ENCODE assay signal across 1 cellular context in genomic region chr11:207213-208176, GRCh38.
TF ChIP-seq lines count a peak whose summit lies in the region.

BET1L (minus strand) TSS chr11:207399; CDS start chr11:207321, 78 bp downstream.
RIC8A (plus strand) TSS chr11:207708; CDS start chr11:208855, 1,147 bp downstream.

TF ChIP-seq in HepG2, 621 proteins besides CTCF, POLR2A, EP300 and RAD21 (continued from another document and continues in another):
- TF ChIP-seq ZFP41 (CRISPR knock-in tag; IDR thresholded peaks at IDR 0.05; ENCODE audit: borderline replicate concordance) = no peak
- TF ChIP-seq ZNF292 (CRISPR knock-in tag; IDR thresholded peaks at IDR 0.05; ENCODE audit: borderline replicate concordance, low read depth) = no peak
- TF ChIP-seq MTF1 (CRISPR knock-in tag; IDR thresholded peaks at IDR 0.05) = no peak
- TF ChIP-seq KLF13 (CRISPR knock-in tag; IDR thresholded peaks at IDR 0.05) = no peak
- TF ChIP-seq ZSCAN29 (CRISPR knock-in tag; conservative IDR thresholded peaks at IDR 0.05) = peak; percentile 90
- TF ChIP-seq CBX2 (IDR thresholded peaks at IDR 0.05; ENCODE audit: low read depth, low read length) = no peak
- TF ChIP-seq CBX2 (CRISPR knock-in tag; IDR thresholded peaks at IDR 0.05; ENCODE audit: low read depth) = no peak
- TF ChIP-seq RFX5 (IDR thresholded peaks at IDR 0.05; ENCODE audit: low read depth, low read length) = no peak
- peak; percentile 97 for TF ChIP-seq IRF9 (CRISPR knock-in tag; IDR thresholded peaks at IDR 0.05; ENCODE audit: borderline replicate concordance)
- TF ChIP-seq STAG1 (CRISPR knock-in tag; IDR thresholded peaks at IDR 0.05) = no peak
- TF ChIP-seq ZNF546 (CRISPR knock-in tag; conservative IDR thresholded peaks at IDR 0.05) = 0 out of 2 replicates have a peak, but pooled peaks have one; percentile 66
- TF ChIP-seq IRF2 (CRISPR knock-in tag; IDR thresholded peaks at IDR 0.05) = peak; percentile 21; the same call in 1 of the 2 replicates
- no peak for TF ChIP-seq GPN1 (CRISPR knock-in tag; IDR thresholded peaks at IDR 0.05; ENCODE audit: borderline replicate concordance)
- no peak for TF ChIP-seq TFE3 (CRISPR knock-in tag; IDR thresholded peaks at IDR 0.05)
- 0 out of 2 replicates have a peak, but pooled peaks have one; percentile 28 for TF ChIP-seq ZBTB3 (CRISPR knock-in tag; IDR thresholded peaks at IDR 0.05; ENCODE audit: borderline replicate concordance, low read depth)
- TF ChIP-seq ZBTB37 (CRISPR knock-in tag; IDR thresholded peaks at IDR 0.05) = no peak
- no peak for TF ChIP-seq BCLAF1 (IDR thresholded peaks at IDR 0.05)
- no peak for TF ChIP-seq ZNF256 (CRISPR knock-in tag; conservative IDR thresholded peaks at IDR 0.05)
- peak; percentile 35; the same call in 1 of the 2 replicates for TF ChIP-seq MEIS2 (CRISPR knock-in tag; IDR thresholded peaks at IDR 0.05)
- 0 out of 2 replicates have a peak, but pooled peaks have one; percentile 73 for TF ChIP-seq ZNF337 (CRISPR knock-in tag; IDR thresholded peaks at IDR 0.05; ENCODE audit: borderline replicate concordance, low read depth)
- TF ChIP-seq ZNF253 (CRISPR knock-in tag; IDR thresholded peaks at IDR 0.05; ENCODE audit: borderline replicate concordance) = peak; percentile 57; the same call in 1 of the 2 replicates
- no peak for TF ChIP-seq PCBP2 (optimal IDR thresholded peaks at IDR 0.05; ENCODE audit: low read depth, low read length, poor library complexity, severe bottlenecking)
- TF ChIP-seq ZKSCAN1 (IDR thresholded peaks at IDR 0.05; ENCODE audit: low read length) = no peak
- no peak for TF ChIP-seq SIX4 (CRISPR knock-in tag; IDR thresholded peaks at IDR 0.05)
- TF ChIP-seq SIX1 (CRISPR knock-in tag; IDR thresholded peaks at IDR 0.05; ENCODE audit: borderline replicate concordance) = no peak
- TF ChIP-seq ZNF224 (CRISPR knock-in tag; IDR thresholded peaks at IDR 0.05) = no peak; the same call in 1 of the 2 replicates
- peak; percentile 45 for TF ChIP-seq SKI (IDR thresholded peaks at IDR 0.05; ENCODE audit: partially characterized antibody)
- no peak for TF ChIP-seq HNF1A (IDR thresholded peaks at IDR 0.05; ENCODE audit: low read depth)
- TF ChIP-seq HNF1A (CRISPR knock-in tag; IDR thresholded peaks at IDR 0.05; ENCODE audit: borderline replicate concordance) = peak; percentile 55; the same call in 1 of the 2 replicates
- TF ChIP-seq ZNF333 (CRISPR knock-in tag; IDR thresholded peaks at IDR 0.05; ENCODE audit: borderline replicate concordance) = peak; percentile 98
- TF ChIP-seq CBX5 (CRISPR knock-in tag; IDR thresholded peaks at IDR 0.05; ENCODE audit: borderline replicate concordance) = peak; percentile 7; the same call in 1 of the 2 replicates
- no peak for TF ChIP-seq KDM1A (CRISPR knock-in tag; IDR thresholded peaks at IDR 0.05)
- TF ChIP-seq SMAD1 (CRISPR knock-in tag; IDR thresholded peaks at IDR 0.05; ENCODE audit: borderline replicate concordance, low read depth) = no peak
- TF ChIP-seq TCF7 (IDR thresholded peaks at IDR 0.05; ENCODE audit: low read depth) = no peak
- no peak for TF ChIP-seq GLMP (CRISPR knock-in tag; IDR thresholded peaks at IDR 0.05; ENCODE audit: borderline replicate concordance)
- peak; percentile 15; the same call in 1 of the 2 replicates for TF ChIP-seq NFE2L1 (CRISPR knock-in tag; IDR thresholded peaks at IDR 0.05; ENCODE audit: borderline replicate concordance)
- peak; percentile 79 for TF ChIP-seq CBFB (CRISPR knock-in tag; IDR thresholded peaks at IDR 0.05)
- TF ChIP-seq GABPB1 (CRISPR knock-in tag; IDR thresholded peaks at IDR 0.05) = peak; percentile 98
- TF ChIP-seq HOXA7 (CRISPR knock-in tag; IDR thresholded peaks at IDR 0.05) = no peak
- TF ChIP-seq ZNF749 (CRISPR knock-in tag; IDR thresholded peaks at IDR 0.05; ENCODE audit: borderline replicate concordance) = no peak
- peak; percentile 90 for TF ChIP-seq ZFP91 (CRISPR knock-in tag; IDR thresholded peaks at IDR 0.05; ENCODE audit: borderline replicate concordance)
- no peak for TF ChIP-seq PRDM15 (CRISPR knock-in tag; IDR thresholded peaks at IDR 0.05)
- peak; percentile 93 for TF ChIP-seq KAT8 (CRISPR knock-in tag; IDR thresholded peaks at IDR 0.05)
- no peak for TF ChIP-seq ZNF746 (CRISPR knock-in tag; IDR thresholded peaks at IDR 0.05)
- peak; percentile 96 for TF ChIP-seq YEATS4 (CRISPR knock-in tag; IDR thresholded peaks at IDR 0.05; ENCODE audit: borderline replicate concordance)
